ENCODE assay signal across 17 cellular contexts in genomic region chr4:89356086-89356485, GRCh38. TPM values are rescaled to one million over a fixed set of nuclear protein-coding genes. Genes with fewer than 3 reads are reported as not detected.
A peak's percentile ranks its signal among the peaks of the same experiment; 100 is the strongest.
DNase-seq lines count a peak whose midpoint lies in the region; ATAC-seq and FAIRE-seq lines count a peak whose summit lies in the region.
"Had no signal": no experiment of that assay in that cellular context is flagged by ENCODE, and none has a peak within 500 bp of the region (broad histone marks: within the 10 kb centered on the region; RNA-seq: fewer than 3 reads in every experiment).

No MANE protein-coding gene starts in this region.

- no peak for ATAC-seq in HG02840 (IDR thresholded peaks at IDR 0.05; ENCODE audit: low FRiP score, unreplicated experiment)
- ATAC-seq in GM18867 (IDR thresholded peaks at IDR 0.05; ENCODE audit: unreplicated experiment) = no peak
- ATAC-seq: activated CD8-positive, alpha-beta T cell treated with anti-CD3 and anti-CD28 coated beads for 36 hours; activated T-cell treated with anti-CD3 and anti-CD28 coated beads, Interleukin-2, amount 50 U/mL, for 72 hours; T-cell had no signal

- peak; percentile 27 for DNase-seq in H4 (ENCODE audit: low spot score)
- DNase-seq in NCI-H1105 treated with DMSO at 0.1 percent for 48 hours (lab: John Stamatoyannopoulos, UW) = peak; percentile 80
- DNase-seq in NCI-H748 (lab: John Stamatoyannopoulos, UW; ENCODE audit: unreplicated experiment) = peak; percentile 82
- DNase-seq in occipital lobe (lab: John Stamatoyannopoulos, UW) = no peak
- no peak for DNase-seq in G401 (ENCODE audit: low spot score)
- DNase-seq: activated CD8-positive, alpha-beta T cell treated with anti-CD3 and anti-CD28 coated beads for 36 hours; activated T-cell treated with anti-CD3 and anti-CD28 coated beads, Interleukin-2, amount 50 U/mL, for 72 hours; caudate nucleus; GM23248; hypothalamus; NCI-H1436 treated with DMSO at 0.1 percent for 48 hours; stimulated activated naive CD4-positive, alpha-beta T cell; T-cell; trophoblast cell had no signal

- FAIRE-seq in islet of Langerhans (lab: Jason Lieb, UNC) = peak; percentile 98

- in situ Hi-C loops in G401 (cut with HindIII; ENCODE audit: low sequenced_read_pairs) = no loop called here

RNA-seq across cellular contexts. Expression of gene GPRIN3, which starts 48.5 kb away (rescaled TPM):
- total RNA-seq in H4 (2014; rRNA removed; shearing (Covaris generic)) = 0.53 and 0.62 TPM in 2 replicates
- total RNA-seq in occipital lobe = 31.2 TPM
- 0.55 and 1.5 TPM in 2 replicates for total RNA-seq in G401 (2014; rRNA removed; shearing (Covaris generic))
- total RNA-seq: GM23248 had no signal

Comparison
In these comparisons a context has a peak if more than half of its experiments do, and no peak if none do; other contexts are left out.
1. DNase-seq: peak in H4 (single experiment), NCI-H1105 treated with DMSO at 0.1 percent for 48 hours (single experiment) and NCI-H748 (single experiment); none in occipital lobe (single experiment) and G401 (single experiment).
2. RNA of gene GPRIN3, which starts 48.5 kb away (total RNA-seq): 31.2 TPM in occipital lobe (single experiment); 0.55 to 1.5 TPM in G401 and 0.53 to 0.62 TPM in H4; every median in the first group is over 10 times any median in the second.